ENCODE assay signal across 16 cellular contexts in genomic region chr1:203299180-203299579, GRCh38. TPM values are rescaled to one million over a fixed set of nuclear protein-coding genes. Genes with fewer than 3 reads are reported as not detected.
A peak's percentile ranks its signal among the peaks of the same experiment; 100 is the strongest.
DNase-seq lines count a peak whose midpoint lies in the region; ATAC-seq and TF ChIP-seq lines count a peak whose summit lies in the region.
"Had no signal": no experiment of that assay in that cellular context is flagged by ENCODE, and none has a peak within 500 bp of the region (broad histone marks: within the 10 kb centered on the region; RNA-seq: fewer than 3 reads in every experiment).

No MANE protein-coding gene starts in this region.

- H3K4me3 ChIP-seq in mucosa of descending colon (no peak overlapping the region), neuronal stem cell (ENCODE audit: low read length in 2 of 2) (no peak overlapping the region), tibial nerve (no peak overlapping the region)
- H3K4me3 ChIP-seq: lung, PC-9 had no signal

- ATAC-seq in GM19463 (IDR thresholded peaks at IDR 0.05; ENCODE audit: unreplicated experiment) (peak; percentile 54), HG03460 (IDR thresholded peaks at IDR 0.05; ENCODE audit: unreplicated experiment) (peak; percentile 55), mucosa of descending colon (peak; percentile 52)

- H3K27me3 ChIP-seq in neuronal stem cell (ENCODE audit: control insufficient read depth in 3 of 3, insufficient read depth in 3 of 3, low read depth in 1 of 3, low read length in 3 of 3): peaks cover 0 to 61% (median 8%) of the 10 kb centered on the region in 3 experiments
- H3K27me3 ChIP-seq in H9 (ENCODE audit: insufficient read depth, low read length): peaks cover 34% of the 10 kb centered on the region
- H3K27me3 ChIP-seq in tibial nerve: no peaks in the 10 kb centered on the region

- intact Hi-C loops in mucosa of descending colon (cut with DNase I, micrococcal nuclease): no loop called here

- no peaks in the 10 kb centered on the region for H3K23me2 ChIP-seq in H9 (ENCODE audit: insufficient read length, low read depth, low read length, poor library complexity, severe bottlenecking)

- H3K9me3 ChIP-seq in mucosa of descending colon: no peaks in the 10 kb centered on the region
- no peaks in the 10 kb centered on the region for H3K9me3 ChIP-seq in neuronal stem cell (replicated peaks in 1 of 2; ENCODE audit: control insufficient read depth in 2 of 2, insufficient read depth in 1 of 2, low read depth in 1 of 2, low read length in 2 of 2)
- no peaks in the 10 kb centered on the region for H3K9me3 ChIP-seq in H9 (ENCODE audit: control insufficient read depth, low read depth, low read length)
- no peaks in the 10 kb centered on the region for H3K9me3 ChIP-seq in tibial nerve

- no peaks in the 10 kb centered on the region for H3K36me3 ChIP-seq in mucosa of descending colon (ENCODE audit: low read depth)
- H3K36me3 ChIP-seq in neuronal stem cell (replicated peaks in 1 of 2; ENCODE audit: control insufficient read depth in 2 of 2, insufficient read depth in 2 of 2, low read length in 2 of 2): no peaks in the 10 kb centered on the region
- H3K36me3 ChIP-seq in tibial nerve: no peaks in the 10 kb centered on the region

- no peak for TF ChIP-seq POLR2A in tibial nerve (IDR thresholded peaks at IDR 0.05)

- H4K91ac ChIP-seq in neuronal stem cell (ENCODE audit: low read depth, low read length, poor library complexity) (no peak overlapping the region), H9 (ENCODE audit: insufficient read length, low read depth, low read length) (no peak overlapping the region)

- no peak overlapping the region for H2BK12ac ChIP-seq in neuronal stem cell (ENCODE audit: low read length)
- H2BK12ac ChIP-seq in H9 (ENCODE audit: insufficient read length, low read depth, low read length): no peak overlapping the region

- no peak overlapping the region for H3T11ph ChIP-seq in H9 (ENCODE audit: low read length)

- no peak overlapping the region for H3K27ac Mint-ChIP-seq in H9

- H3K56ac ChIP-seq in H9 (ENCODE audit: insufficient read length, low read depth, low read length): no peak overlapping the region

- no peak overlapping the region for H2BK20ac ChIP-seq in H9 (ENCODE audit: low read depth, low read length, poor library complexity, severe bottlenecking)

- H2BK5ac ChIP-seq in neuronal stem cell (ENCODE audit: low read length) (no peak overlapping the region), H9 (ENCODE audit: insufficient read length, low read length) (no peak overlapping the region)

- H3K4me2 ChIP-seq in neuronal stem cell (ENCODE audit: insufficient read depth, low read length, poor library complexity, severe bottlenecking) (no peak overlapping the region), H9 (ENCODE audit: insufficient read depth, insufficient read length, low read length) (no peak overlapping the region)
- H3K4me2 ChIP-seq: PC-9 had no signal

- WGBS in neuronal stem cell (ENCODE audit: extremely low coverage in 2 of 2, insufficient read length in 2 of 2, insufficient replicate concordance in 1 of 2), 2 donors: no CpG with 5 or more reads among the region's 4 CpGs
- no CpG with 5 or more reads among the region's 4 CpGs for WGBS in H9 (ENCODE audit: extremely low coverage, insufficient read length, low lambda C conversion rate)
- 78 to 91% methylated on average over 4 of the region's 4 CpGs for WGBS in tibial nerve, 2 donors

- H3K27me3 Mint-ChIP-seq in H9 (ENCODE audit: low read depth): peaks cover 99% of the 10 kb centered on the region

- no peak overlapping the region for H3K23ac ChIP-seq in neuronal stem cell (ENCODE audit: low read depth, low read length, poor library complexity)
- H3K23ac ChIP-seq in H9 (ENCODE audit: insufficient read length, low read depth, low read length): no peak overlapping the region

- H3K14ac ChIP-seq in neuronal stem cell (ENCODE audit: low read length) (no peak overlapping the region), H9 (ENCODE audit: insufficient read depth, low read length) (no peak overlapping the region)

- H2AFZ ChIP-seq in neuronal stem cell (ENCODE audit: low read length) (no peak overlapping the region), H9 (ENCODE audit: low read length) (no peak overlapping the region)
- H2AFZ ChIP-seq: PC-9 had no signal

- H2BK15ac ChIP-seq in neuronal stem cell (ENCODE audit: low read length) (no peak overlapping the region), H9 (ENCODE audit: low read depth, low read length) (no peak overlapping the region)

- H3K18ac ChIP-seq in neuronal stem cell (ENCODE audit: low read length) (no peak overlapping the region), H9 (ENCODE audit: insufficient read length, low read depth, low read length) (no peak overlapping the region)

- H3K4ac ChIP-seq in neuronal stem cell (ENCODE audit: low read length): no peak overlapping the region
- no peak overlapping the region for H3K4ac ChIP-seq in H9 (ENCODE audit: low read depth, low read length)

- H3K79me1 ChIP-seq in neuronal stem cell (ENCODE audit: low read depth, low read length): no peaks in the 10 kb centered on the region
- no peaks in the 10 kb centered on the region for H3K79me1 ChIP-seq in H9 (ENCODE audit: insufficient read depth, low read depth, low read length, poor library complexity, severe bottlenecking)

- TF ChIP-seq CTCF in GM12873 (IDR thresholded peaks at IDR 0.05; ENCODE audit: insufficient read depth, low read depth, low read length, missing control alignments) (peak; percentile 39), mucosa of descending colon (IDR thresholded peaks at IDR 0.05) (no peak), H9 (conservative IDR thresholded peaks at IDR 0.05) (no peak), tibial nerve (IDR thresholded peaks at IDR 0.05) (no peak)

- H3K9ac ChIP-seq in neuronal stem cell (ENCODE audit: low read depth, low read length, poor library complexity) (no peak overlapping the region), H9 (ENCODE audit: extremely low read depth, insufficient read length, low read length) (no peak overlapping the region)

- H4K5ac ChIP-seq in H9 (ENCODE audit: insufficient read length, low read depth, low read length): no peak overlapping the region

- H4K20me1 ChIP-seq in H9 (ENCODE audit: control insufficient read depth, insufficient read depth, insufficient read length): no peaks in the 10 kb centered on the region

- H3K27ac ChIP-seq in neuronal stem cell (replicated peaks; ENCODE audit: low read length) (no peak overlapping the region), H9 (ENCODE audit: insufficient read length, low read depth, low read length) (no peak overlapping the region), tibial nerve (no peak overlapping the region)
- H3K27ac ChIP-seq: PC-9 had no signal

- no peaks in the 10 kb centered on the region for H3K79me2 ChIP-seq in H9 (ENCODE audit: insufficient read depth, low read length)

- H3K4me1 ChIP-seq in mucosa of descending colon (ENCODE audit: low read depth) (peaks cover 4% of the 10 kb centered on the region), neuronal stem cell (ENCODE audit: control insufficient read depth in 2 of 2, insufficient read depth in 1 of 2, low read depth in 1 of 2, low read length in 2 of 2) (peaks cover 0 to 1% of the 10 kb centered on the region in 2 donors), H9 (ENCODE audit: insufficient read depth, low read length) (no peaks in the 10 kb centered on the region), tibial nerve (peaks cover 0 to 3% (median 0%) of the 10 kb centered on the region in 4 donors)

- H2AK5ac ChIP-seq in neuronal stem cell (ENCODE audit: low read depth, low read length) (no peak overlapping the region), H9 (ENCODE audit: insufficient read length, low read length) (no peak overlapping the region)

- no peaks in the 10 kb centered on the region for H3K9me3 Mint-ChIP-seq in H9

- H4K8ac ChIP-seq in neuronal stem cell (ENCODE audit: low read depth, low read length) (no peak overlapping the region), H9 (replicated peaks; ENCODE audit: insufficient read length, low read depth, low read length) (no peak overlapping the region)

- TF ChIP-seq EP300 in tibial nerve (IDR thresholded peaks at IDR 0.05): no peak

- H2BK120ac ChIP-seq in neuronal stem cell (ENCODE audit: low read depth, low read length) (no peak overlapping the region), H9 (ENCODE audit: low read depth, low read length, poor library complexity, severe bottlenecking) (no peak overlapping the region)

- H3K36me3 Mint-ChIP-seq in H9 (ENCODE audit: insufficient read depth in 1 of 3, low read depth in 3 of 3): no peaks in the 10 kb centered on the region

- DNase-seq in mucosa of descending colon (no peak), neuronal stem cell (ENCODE audit: low spot score) (no peak), H9 (no peak), tibial nerve (ENCODE audit: low spot score in 2 of 2) (no peak), RKO (ENCODE audit: low spot score) (no peak)
- DNase-seq: amygdala; C1 segment of cervical spinal cord; glutamatergic neuron; H7; NCI-H2029; PC-9; stimulated activated CD4-positive, alpha-beta T cell treated with anti-CD3 and anti-CD28 coated beads, Interleukin-4, amount 100 ng/mL, for 4 hours had no signal

- H3K4me1 Mint-ChIP-seq in H9: peaks cover 10 to 11% of the 10 kb centered on the region in 2 experiments

- no peak overlapping the region for H3K4me3 Mint-ChIP-seq in H9

RNA-seq across cellular contexts. Expression of gene BTG2, which starts 6.1 kb away (rescaled TPM):
- 100 to 1,000 TPM in 1 of 3 donors, 10 to 100 TPM in 2; 65.7 to 406 (median 69.1) TPM for total RNA-seq in mucosa of descending colon
- 59.9 TPM for polyA plus RNA-seq in neuronal stem cell (2013, experiment 1 of 2)
- 59.9 TPM for polyA plus RNA-seq in neuronal stem cell (2013, experiment 2 of 2)
- total RNA-seq in H9 (2021): 2.9 and 4.1 TPM in 2 replicates
- 100 to 1,000 TPM; 153 to 208 (median 177) TPM for total RNA-seq in tibial nerve

RNA-seq across cellular contexts. Expression of gene FMOD, which starts 51.7 kb away (rescaled TPM):
- total RNA-seq in mucosa of descending colon: 10 to 100 TPM; 26.6 to 45.7 (median 33.3) TPM
- 2.0 TPM for polyA plus RNA-seq in neuronal stem cell (2013, experiment 1 of 2)
- 2.0 TPM for polyA plus RNA-seq in neuronal stem cell (2013, experiment 2 of 2)
- not detected in 2 replicates for total RNA-seq in H9 (2021)
- total RNA-seq in tibial nerve: 100 to 1,000 TPM in 2 of 4 donors, 10 to 100 TPM in 2; 73.9 to 203 (median 102) TPM
- total RNA-seq: H7, PC-9 had no signal

Comparison
In these comparisons a context has a peak if more than half of its experiments do, and no peak if none do; other contexts are left out.
1. RNA of gene BTG2, which starts 6.1 kb away (total RNA-seq): 153 to 208 TPM in tibial nerve and 65.7 to 406 TPM in mucosa of descending colon; 2.9 to 4.1 TPM in H9; every median in the first group is over 10 times any median in the second.
2. RNA of gene FMOD, which starts 51.7 kb away (total RNA-seq): 73.9 to 203 TPM in tibial nerve and 26.6 to 45.7 TPM in mucosa of descending colon; not detected in H9; every median in the first group is over 10 times any median in the second.
3. Peak in every context shown above with its lines, with median percentiles within 50 percentile points of each other: ATAC-seq.